ENCODE assay signal across 19 cellular contexts in the genomic region with DNA sequence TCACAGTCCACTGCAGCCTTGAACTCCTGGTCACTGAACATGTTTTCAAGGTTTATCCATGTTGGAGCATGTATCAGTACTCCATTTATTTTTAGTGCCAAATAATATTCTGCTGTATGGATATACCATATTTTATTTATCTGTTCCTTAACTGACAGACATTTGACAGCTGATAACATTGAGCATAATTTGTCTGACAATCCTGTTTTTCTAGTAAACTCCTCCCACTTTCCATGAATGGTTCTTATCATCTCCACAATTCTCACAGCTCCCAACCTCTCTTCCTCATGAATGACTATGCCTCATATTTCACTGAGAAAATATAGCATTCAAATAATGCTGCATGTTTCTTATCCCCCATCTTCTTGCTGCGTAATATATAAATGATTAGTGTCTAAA.
"Had no signal": no experiment of that assay in that cellular context is flagged by ENCODE, and none has a peak within 500 bp of the region (broad histone marks: within the 10 kb centered on the region; RNA-seq: fewer than 3 reads in every experiment).

No MANE protein-coding gene starts in this region.

- H3K4me3 ChIP-seq: gastroesophageal sphincter, mucosa of descending colon, stomach, thoracic aorta, transverse colon had no signal

- DNase-seq: cerebellar nuclear complex; effector memory CD8-positive, alpha-beta T cell; immature natural killer cell; kidney; left cardiac atrium; left ventricle myocardium superior; mucosa of descending colon; naive thymus-derived CD8-positive, alpha-beta T cell; right cardiac atrium; small intestine; stimulated activated CD4-positive, alpha-beta T cell treated with anti-CD3 and anti-CD28 coated beads, Interleukin-12 subunit alpha, Interleukin-12 subunit beta, amount 100 ng/mL, for 4 hours; stimulated activated naive CD4-positive, alpha-beta T cell; stomach; substantia nigra; transverse colon had no signal

- H3K9me3 ChIP-seq: gastroesophageal sphincter, mucosa of descending colon, neutrophil, stomach, thoracic aorta, transverse colon had no signal

- H3K27ac ChIP-seq: gastroesophageal sphincter, neutrophil, stomach, thoracic aorta, transverse colon had no signal

- H3K4me1 ChIP-seq: gastroesophageal sphincter, stomach, transverse colon had no signal

- ATAC-seq: effector memory CD8-positive, alpha-beta T cell; gastroesophageal sphincter; left cardiac atrium; left ventricle myocardium superior; mucosa of descending colon; naive thymus-derived CD8-positive, alpha-beta T cell; right cardiac atrium had no signal

- FAIRE-seq: colon, kidney, small intestine had no signal

- H3K27me3 ChIP-seq: gastroesophageal sphincter, neutrophil, stomach, transverse colon had no signal
